In genomic region chr1:173269490-173270230, GRCh38 we compare ENCODE assay signal across 2 cellular contexts.
TF ChIP-seq lines count a peak whose summit lies in the region.

No MANE protein-coding gene starts in this region.

TF ChIP-seq in HepG2, 621 proteins besides CTCF, POLR2A, EP300 and RAD21 (continued from another document and continues in another):
- no peak for TF ChIP-seq ZSCAN12 (CRISPR knock-in tag; IDR thresholded peaks at IDR 0.05)
- TF ChIP-seq ZNF614 (CRISPR knock-in tag; IDR thresholded peaks at IDR 0.05; ENCODE audit: borderline replicate concordance): no peak
- TF ChIP-seq, protein P1, sequence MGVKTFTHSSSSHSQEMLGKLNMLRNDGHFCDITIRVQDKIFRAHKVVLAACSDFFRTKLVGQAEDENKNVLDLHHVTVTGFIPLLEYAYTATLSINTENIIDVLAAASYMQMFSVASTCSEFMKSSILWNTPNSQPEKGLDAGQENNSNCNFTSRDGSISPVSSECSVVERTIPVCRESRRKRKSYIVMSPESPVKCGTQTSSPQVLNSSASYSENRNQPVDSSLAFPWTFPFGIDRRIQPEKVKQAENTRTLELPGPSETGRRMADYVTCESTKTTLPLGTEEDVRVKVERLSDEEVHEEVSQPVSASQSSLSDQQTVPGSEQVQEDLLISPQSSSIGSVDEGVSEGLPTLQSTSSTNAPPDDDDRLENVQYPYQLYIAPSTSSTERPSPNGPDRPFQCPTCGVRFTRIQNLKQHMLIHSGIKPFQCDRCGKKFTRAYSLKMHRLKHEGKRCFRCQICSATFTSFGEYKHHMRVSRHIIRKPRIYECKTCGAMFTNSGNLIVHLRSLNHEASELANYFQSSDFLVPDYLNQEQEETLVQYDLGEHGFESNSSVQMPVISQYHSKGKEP (CRISPR knock-in tag; IDR thresholded peaks at IDR 0.05): no peak
- no peak for TF ChIP-seq ARID4A (CRISPR knock-in tag; IDR thresholded peaks at IDR 0.05; ENCODE audit: borderline replicate concordance)
- TF ChIP-seq, protein P2, sequence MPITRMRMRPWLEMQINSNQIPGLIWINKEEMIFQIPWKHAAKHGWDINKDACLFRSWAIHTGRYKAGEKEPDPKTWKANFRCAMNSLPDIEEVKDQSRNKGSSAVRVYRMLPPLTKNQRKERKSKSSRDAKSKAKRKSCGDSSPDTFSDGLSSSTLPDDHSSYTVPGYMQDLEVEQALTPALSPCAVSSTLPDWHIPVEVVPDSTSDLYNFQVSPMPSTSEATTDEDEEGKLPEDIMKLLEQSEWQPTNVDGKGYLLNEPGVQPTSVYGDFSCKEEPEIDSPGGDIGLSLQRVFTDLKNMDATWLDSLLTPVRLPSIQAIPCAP (CRISPR knock-in tag; IDR thresholded peaks at IDR 0.05; ENCODE audit: low read depth): no peak
- TF ChIP-seq NFKBIZ (CRISPR knock-in tag; IDR thresholded peaks at IDR 0.05): no peak
- no peak for TF ChIP-seq TSC22D2 (CRISPR knock-in tag; IDR thresholded peaks at IDR 0.05; ENCODE audit: borderline replicate concordance)
- TF ChIP-seq TGIF2 (CRISPR knock-in tag; IDR thresholded peaks at IDR 0.05): no peak
- TF ChIP-seq, protein P3, sequence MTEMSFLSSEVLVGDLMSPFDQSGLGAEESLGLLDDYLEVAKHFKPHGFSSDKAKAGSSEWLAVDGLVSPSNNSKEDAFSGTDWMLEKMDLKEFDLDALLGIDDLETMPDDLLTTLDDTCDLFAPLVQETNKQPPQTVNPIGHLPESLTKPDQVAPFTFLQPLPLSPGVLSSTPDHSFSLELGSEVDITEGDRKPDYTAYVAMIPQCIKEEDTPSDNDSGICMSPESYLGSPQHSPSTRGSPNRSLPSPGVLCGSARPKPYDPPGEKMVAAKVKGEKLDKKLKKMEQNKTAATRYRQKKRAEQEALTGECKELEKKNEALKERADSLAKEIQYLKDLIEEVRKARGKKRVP (CRISPR knock-in tag; IDR thresholded peaks at IDR 0.05): peak in 1 of 2 experiments; percentile 95; a peak in 2 of 4 replicates

TF ChIP-seq in SK-N-SH, 30 proteins besides CTCF, POLR2A, EP300 and RAD21 (continued from another document):
- TF ChIP-seq TEAD4 (IDR thresholded peaks at IDR 0.05; ENCODE audit: borderline replicate concordance, insufficient read depth): peak; percentile 98
- peak; percentile 97 for TF ChIP-seq TCF12 (IDR thresholded peaks at IDR 0.05)
- TF ChIP-seq REST (IDR thresholded peaks at IDR 0.05; ENCODE audit: low read depth, low read length): peak; percentile 78
- TF ChIP-seq MAX (IDR thresholded peaks at IDR 0.05; ENCODE audit: low read depth): peak; percentile 74
- TF ChIP-seq GABPA (IDR thresholded peaks at IDR 0.05; ENCODE audit: low read depth): no peak
- TF ChIP-seq POLR2AphosphoS5 (IDR thresholded peaks at IDR 0.05; ENCODE audit: low read depth, low read length): peak; percentile 83; the same call in 1 of the 2 replicates
- peak; percentile 95 for TF ChIP-seq FOXM1 (IDR thresholded peaks at IDR 0.05; ENCODE audit: low read depth)
- TF ChIP-seq, protein P4, sequence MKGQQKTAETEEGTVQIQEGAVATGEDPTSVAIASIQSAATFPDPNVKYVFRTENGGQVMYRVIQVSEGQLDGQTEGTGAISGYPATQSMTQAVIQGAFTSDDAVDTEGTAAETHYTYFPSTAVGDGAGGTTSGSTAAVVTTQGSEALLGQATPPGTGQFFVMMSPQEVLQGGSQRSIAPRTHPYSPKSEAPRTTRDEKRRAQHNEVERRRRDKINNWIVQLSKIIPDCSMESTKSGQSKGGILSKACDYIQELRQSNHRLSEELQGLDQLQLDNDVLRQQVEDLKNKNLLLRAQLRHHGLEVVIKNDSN (IDR thresholded peaks at IDR 0.05; ENCODE audit: borderline replicate concordance, low read depth): no peak
- no peak for TF ChIP-seq RFX5 (IDR thresholded peaks at IDR 0.05; ENCODE audit: low read length)
- peak; percentile 85; the same call in 1 of the 2 replicates for TF ChIP-seq SIN3A (IDR thresholded peaks at IDR 0.05; ENCODE audit: borderline replicate concordance, low read depth, low read length)
- no peak for TF ChIP-seq MXI1 (IDR thresholded peaks at IDR 0.05; ENCODE audit: low read depth, low read length)
- no peak for TF ChIP-seq GATA2 (CRISPR knock-in tag; IDR thresholded peaks at IDR 0.05)
- peak; percentile 98 for TF ChIP-seq PBX3 (IDR thresholded peaks at IDR 0.05)
- TF ChIP-seq NRF1 (IDR thresholded peaks at IDR 0.05; ENCODE audit: low read depth, low read length): no peak
- no peak for TF ChIP-seq SMC3 (IDR thresholded peaks at IDR 0.05; ENCODE audit: low read depth, low read length)
- TF ChIP-seq USF2 (IDR thresholded peaks at IDR 0.05; ENCODE audit: borderline replicate concordance, low read depth, low read length): no peak
- TF ChIP-seq FOSL2 (IDR thresholded peaks at IDR 0.05; ENCODE audit: borderline replicate concordance, low read depth): peak; percentile 95
- TF ChIP-seq NFIC (IDR thresholded peaks at IDR 0.05; ENCODE audit: borderline replicate concordance): peak; percentile 89
